1 cellular context compared by ENCODE assay signal in the genomic region with DNA sequence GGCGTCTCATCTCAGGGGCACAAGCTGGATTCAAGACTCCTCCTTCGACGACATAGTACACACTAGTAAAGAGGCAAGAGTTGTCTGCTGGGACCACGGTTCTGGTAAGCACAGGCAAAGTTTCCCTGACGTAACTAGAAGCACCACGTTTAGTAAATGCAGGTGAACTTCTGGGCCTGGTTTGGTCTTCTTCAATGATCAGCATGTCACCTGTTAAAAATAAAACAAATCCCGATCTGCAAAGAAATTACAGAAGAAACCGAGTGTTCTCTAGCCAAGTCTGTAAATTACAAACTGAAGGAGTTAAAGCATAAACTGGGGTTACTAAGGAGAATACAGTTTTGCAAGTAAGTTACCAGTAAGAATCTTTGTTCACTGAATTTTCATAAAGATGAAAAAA.
TF ChIP-seq lines count a peak whose summit lies in the region.

No MANE protein-coding gene starts in this region.

TF ChIP-seq in GM12878, 131 proteins besides CTCF, POLR2A, EP300 and RAD21:
- no peak for TF ChIP-seq GABPA (IDR thresholded peaks at IDR 0.05; ENCODE audit: low read depth)
- TF ChIP-seq HDGF (IDR thresholded peaks at IDR 0.05) = no peak
- TF ChIP-seq MEF2B (IDR thresholded peaks at IDR 0.05; ENCODE audit: partially characterized antibody, poor library complexity, severe bottlenecking) = peak; percentile 14
- TF ChIP-seq PAX8 (IDR thresholded peaks at IDR 0.05) = no peak
- no peak for TF ChIP-seq ZNF274 (IDR thresholded peaks at IDR 0.05; ENCODE audit: insufficient read depth, insufficient read length)
- no peak for TF ChIP-seq POU2F2 (IDR thresholded peaks at IDR 0.05; ENCODE audit: borderline replicate concordance, low read depth, low read length)
- TF ChIP-seq NR2C2 (IDR thresholded peaks at IDR 0.05; ENCODE audit: borderline replicate concordance, control insufficient read depth, insufficient read length, low read depth) = no peak
- TF ChIP-seq EED (IDR thresholded peaks at IDR 0.05; ENCODE audit: low read depth) = no peak
- no peak for TF ChIP-seq CHD4 (IDR thresholded peaks at IDR 0.05)
